Comparison of ENCODE assay signal across 21 cellular contexts in the genomic region with DNA sequence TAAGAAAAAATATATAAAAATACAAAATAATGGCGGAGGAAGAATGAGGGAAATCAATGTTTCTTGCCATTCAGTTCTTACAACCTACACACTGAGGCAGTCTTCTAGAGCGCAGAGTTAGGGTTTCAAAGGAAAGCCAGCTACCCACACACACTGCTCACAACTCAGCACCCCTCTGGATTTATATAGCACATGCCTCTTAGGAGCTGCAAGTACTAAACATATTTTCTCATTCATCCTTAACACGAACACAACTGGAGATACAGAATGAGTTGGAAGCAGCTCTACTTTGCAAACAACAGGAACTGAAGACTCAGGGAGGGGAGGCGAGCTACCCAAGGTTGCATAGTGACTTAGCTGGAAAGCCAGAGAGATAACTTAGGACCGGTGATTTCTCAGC.
"Had no signal": no experiment of that assay in that cellular context is flagged by ENCODE, and none has a peak within 500 bp of the region (broad histone marks: within the 10 kb centered on the region; RNA-seq: fewer than 3 reads in every experiment).

No MANE protein-coding gene starts in this region.

- FAIRE-seq: urothelium cell line had no signal

- DNase-seq: stimulated activated CD4-positive, alpha-beta T cell treated with anti-CD3 and anti-CD28 coated beads, Interleukin-2, amount 100 ng/mL, for 48 hours; stimulated activated CD4-positive, alpha-beta T cell treated with anti-CD3 and anti-CD28 coated beads, Interleukin-4, amount 100 ng/mL, for 1 hour; stimulated activated CD4-positive, alpha-beta T cell treated with anti-CD3 and anti-CD28 coated beads, Interleukin-4, amount 100 ng/mL, for 24 hours; stimulated activated CD4-positive, alpha-beta T cell treated with anti-CD3 and anti-CD28 coated beads, Interleukin-4, amount 100 ng/mL, for 4 hours; stimulated activated CD8-positive, alpha-beta memory T cell treated with anti-CD3 and anti-CD28 coated beads, Interleukin-4, amount 100 ng/mL, for 48 hours; stimulated activated naive B cell treated with anti-CD40 and anti-IgM and Interleukin-4, amounts not matched to agents 10 μg/mL and 1 μg/mL and 100 μg/mL, for 72 hours; stimulated activated naive CD4-positive, alpha-beta T cell; stimulated activated naive CD4-positive, alpha-beta T cell treated with Interleukin-2 at 50 U/mL for 16 hours; stimulated activated naive CD8-positive, alpha-beta T cell treated with anti-CD3 and anti-CD28 coated beads, Interleukin-15, amount 100 ng/mL, for 72 hours; stimulated activated naive CD8-positive, alpha-beta T cell treated with anti-CD3 and anti-CD28 coated beads, Interleukin-15, Interleukin-2, amounts not matched to agents 100 U/mL and 50 U/mL, for 24 hours; stomach; substantia nigra; testis; thyroid gland; tibial artery; transverse colon; trophoblast cell; upper lobe of left lung; upper lobe of right lung; uterus had no signal
